In genomic region chr4:172042714-172043114, GRCh38 we compare ENCODE assay signal across 10 cellular contexts.
DNase-seq lines count a peak whose midpoint lies in the region; ATAC-seq lines count a peak whose summit lies in the region.
"Had no signal": no experiment of that assay in that cellular context is flagged by ENCODE, and none has a peak within 500 bp of the region (broad histone marks: within the 10 kb centered on the region; RNA-seq: fewer than 3 reads in every experiment).

No MANE protein-coding gene starts in this region.

- H3K9ac ChIP-seq in trophoblast cell (ENCODE audit: low read length) = no peak overlapping the region

- no peak overlapping the region for H3K27ac ChIP-seq in trophoblast cell (ENCODE audit: low read depth, low read length)
- H3K27ac ChIP-seq: right lobe of liver had no signal

- no peak overlapping the region for H3K4ac ChIP-seq in trophoblast cell (ENCODE audit: low read depth, low read length)

- H3K9me3 ChIP-seq in trophoblast cell (ENCODE audit: insufficient read depth, low read depth, low read length) = no peaks in the 10 kb centered on the region
- H3K9me3 ChIP-seq: right lobe of liver had no signal

- no peaks in the 10 kb centered on the region for H3K79me2 ChIP-seq in trophoblast cell (ENCODE audit: control insufficient read depth, insufficient read depth, low read length, poor library complexity)

- no CpG with 5 or more reads among the region's 3 CpGs for WGBS in trophoblast cell (ENCODE audit: extremely low coverage, insufficient coverage, insufficient read length)

- no peaks in the 10 kb centered on the region for H3K36me3 Mint-ChIP-seq in activated naive CD4-positive, alpha-beta T cell treated with anti-CD3 and anti-CD28 coated beads, Interleukin-2, amount 10 ng/mL, durations not matched to agents 7 days and 5 days

- no peaks in the 10 kb centered on the region for H3K4me1 ChIP-seq in trophoblast cell (ENCODE audit: control insufficient read depth in 1 of 2, insufficient read depth in 2 of 2, low read length in 2 of 2)
- H3K4me1 ChIP-seq: right lobe of liver had no signal

- no peak overlapping the region for H4K8ac ChIP-seq in trophoblast cell (ENCODE audit: low read depth, low read length)

- H3K14ac ChIP-seq in trophoblast cell (ENCODE audit: low read length) = no peak overlapping the region

- H2AK5ac ChIP-seq in trophoblast cell (ENCODE audit: low read length) = no peak overlapping the region

- H4K91ac ChIP-seq in trophoblast cell (ENCODE audit: low read depth, low read length) = no peak overlapping the region

- no peaks in the 10 kb centered on the region for H3K36me3 ChIP-seq in trophoblast cell (ENCODE audit: control insufficient read depth in 1 of 2, insufficient read depth in 2 of 2, low read length in 2 of 2)
- H3K36me3 ChIP-seq: right lobe of liver had no signal

- H3K23ac ChIP-seq in trophoblast cell (ENCODE audit: low read length) = no peak overlapping the region

- no peak overlapping the region for H4K12ac ChIP-seq in trophoblast cell (ENCODE audit: low read depth, low read length)

- H3K18ac ChIP-seq in trophoblast cell (ENCODE audit: low read length) = no peak overlapping the region

- no peak overlapping the region for H2BK12ac ChIP-seq in trophoblast cell (ENCODE audit: low read length)

- no peaks in the 10 kb centered on the region for H3K79me1 ChIP-seq in trophoblast cell (ENCODE audit: low read length)

- H3K4me3 Mint-ChIP-seq in activated naive CD4-positive, alpha-beta T cell treated with anti-CD3 and anti-CD28 coated beads, Interleukin-2, amount 10 ng/mL, durations not matched to agents 7 days and 5 days = no peak overlapping the region

- DNase-seq in NCI-H1694 treated with DMSO at 0.1 percent for 48 hours (lab: John Stamatoyannopoulos, UW) = peak; percentile 1
- DNase-seq in NCI-H1694 (lab: John Stamatoyannopoulos, UW) = no peak
- DNase-seq in NCI-H146 (lab: John Stamatoyannopoulos, UW) = peak; percentile 62
- DNase-seq in SW480 (ENCODE audit: low spot score) = peak; percentile 13
- peak; percentile 44 to 79 for DNase-seq in trophoblast cell
- DNase-seq in activated naive CD4-positive, alpha-beta T cell treated with anti-CD3 and anti-CD28 coated beads, Interleukin-2, amount 10 ng/mL, durations not matched to agents 7 days and 5 days = no peak
- no peak for DNase-seq in stimulated activated CD8-positive, alpha-beta memory T cell treated with anti-CD3 and anti-CD28 coated beads, Interleukin-4, amount 100 ng/mL, for 48 hours
- DNase-seq: activated naive CD4-positive, alpha-beta T cell; right lobe of liver had no signal

- no peak overlapping the region for H2BK120ac ChIP-seq in trophoblast cell (ENCODE audit: insufficient read depth, low read length, poor library complexity)

- no peak for ATAC-seq in HG02852 (IDR thresholded peaks at IDR 0.05; ENCODE audit: unreplicated experiment)

- no peak overlapping the region for H2AFZ ChIP-seq in trophoblast cell (ENCODE audit: insufficient read depth, low read length, poor library complexity)

- no peak overlapping the region for H2BK5ac ChIP-seq in trophoblast cell (ENCODE audit: low read depth, low read length, poor library complexity)

- H3K4me2 ChIP-seq in trophoblast cell (ENCODE audit: low read length) = no peak overlapping the region

- H3K27me3 ChIP-seq in trophoblast cell (ENCODE audit: insufficient read depth, low read length) = no peaks in the 10 kb centered on the region
- H3K27me3 ChIP-seq: right lobe of liver had no signal

- CTCF ChIA-PET in activated naive CD4-positive, alpha-beta T cell treated with anti-CD3 and anti-CD28 coated beads, Interleukin-2, amount 10 ng/mL, durations not matched to agents 7 days and 5 days (lab: Charles Lee) = interaction anchor here (1.0 kb wide), 1 partner anchor 8 kb away, joined by 4 read pairs; no protein-coding TSS in a partner anchor

- H3K4me3 ChIP-seq in trophoblast cell (ENCODE audit: low read depth, low read length) = no peak overlapping the region
- H3K4me3 ChIP-seq: right lobe of liver had no signal

- H3K27me3 Mint-ChIP-seq in activated naive CD4-positive, alpha-beta T cell treated with anti-CD3 and anti-CD28 coated beads, Interleukin-2, amount 10 ng/mL, durations not matched to agents 7 days and 5 days = no peaks in the 10 kb centered on the region

- H3K4me1 Mint-ChIP-seq in activated naive CD4-positive, alpha-beta T cell treated with anti-CD3 and anti-CD28 coated beads, Interleukin-2, amount 10 ng/mL, durations not matched to agents 7 days and 5 days = no peaks in the 10 kb centered on the region

- H3K9me3 Mint-ChIP-seq in activated naive CD4-positive, alpha-beta T cell treated with anti-CD3 and anti-CD28 coated beads, Interleukin-2, amount 10 ng/mL, durations not matched to agents 7 days and 5 days = no peaks in the 10 kb centered on the region

- H3K27ac Mint-ChIP-seq in activated naive CD4-positive, alpha-beta T cell treated with anti-CD3 and anti-CD28 coated beads, Interleukin-2, amount 10 ng/mL, durations not matched to agents 7 days and 5 days = no peak overlapping the region

Comparison
In these comparisons a context has a peak if more than half of its experiments do, and no peak if none do; other contexts are left out.
1. DNase-seq: peak in NCI-H1694 treated with DMSO at 0.1 percent for 48 hours (single experiment), NCI-H146 (single experiment), SW480 (single experiment) and trophoblast cell (2 of 2); none in NCI-H1694 (single experiment), activated naive CD4-positive, alpha-beta T cell treated with anti-CD3 and anti-CD28 coated beads, Interleukin-2, amount 10 ng/mL, durations not matched to agents 7 days and 5 days (single experiment) and stimulated activated CD8-positive, alpha-beta memory T cell treated with anti-CD3 and anti-CD28 coated beads, Interleukin-4, amount 100 ng/mL, for 48 hours (single experiment).